ENCODE assay signal across 11 cellular contexts in the genomic region with DNA sequence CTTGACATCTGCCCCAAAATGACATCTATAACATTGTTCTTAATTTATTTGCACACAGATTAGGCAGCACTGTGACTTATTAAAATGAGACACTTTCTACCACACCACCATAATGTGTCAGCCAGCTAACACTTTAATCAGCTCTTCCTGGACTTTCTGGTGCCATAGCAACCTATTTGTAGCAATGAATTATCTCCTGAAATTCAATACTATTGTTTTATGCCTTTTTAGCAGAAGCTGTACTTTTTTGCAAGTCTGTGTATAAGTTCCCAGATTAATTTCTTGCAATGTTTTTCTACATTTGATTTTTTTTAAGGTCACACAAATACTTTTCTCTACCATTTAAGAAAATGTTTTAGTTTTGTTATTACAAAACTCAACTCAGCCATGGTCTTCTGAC.
DNase-seq lines count a peak whose midpoint lies in the region; ATAC-seq, FAIRE-seq and TF ChIP-seq lines count a peak whose summit lies in the region.
"Had no signal": no experiment of that assay in that cellular context is flagged by ENCODE, and none has a peak within 500 bp of the region (broad histone marks: within the 10 kb centered on the region; RNA-seq: fewer than 3 reads in every experiment).

No MANE protein-coding gene starts in this region.

- no peak for TF ChIP-seq CTCF in A549 (IDR thresholded peaks at IDR 0.05)

- no peaks in the 10 kb centered on the region for H3K9me3 ChIP-seq in A549

- no peak for ATAC-seq in A549
- no peak for ATAC-seq in activated CD8-positive, alpha-beta T cell treated with anti-CD3 and anti-CD28 coated beads, Interleukin-2, amount 10 ng/mL, durations not matched to agents 7 days and 5 days
- ATAC-seq in HG03159 (IDR thresholded peaks at IDR 0.05; ENCODE audit: unreplicated experiment), result no peak
- ATAC-seq: WTC11 had no signal

- peaks cover 36% of the 10 kb centered on the region for H3K4me1 Mint-ChIP-seq in activated CD8-positive, alpha-beta T cell treated with anti-CD3 and anti-CD28 coated beads, Interleukin-2, amount 10 ng/mL, durations not matched to agents 7 days and 5 days (ENCODE audit: low read depth)

- H3K27me3 Mint-ChIP-seq in activated CD8-positive, alpha-beta T cell treated with anti-CD3 and anti-CD28 coated beads, Interleukin-2, amount 10 ng/mL, durations not matched to agents 7 days and 5 days (ENCODE audit: low read depth), result no peaks in the 10 kb centered on the region

- H3K4me1 ChIP-seq in A549, result peaks cover 14% of the 10 kb centered on the region

- no peak for TF ChIP-seq POLR2A in A549 (IDR thresholded peaks at IDR 0.05; ENCODE audit: low read length)
- TF ChIP-seq POLR2A in GM12891 (IDR thresholded peaks at IDR 0.05; ENCODE audit: low read depth, low read length), result no peak

- peak overlapping the region; percentile 59 to 68 for H3K27ac ChIP-seq in A549

- FAIRE-seq in A549 (lab: Jason Lieb, UNC), result no peak
- peak; percentile 74 for FAIRE-seq in GM12891 (lab: Jason Lieb, UNC)

- TF ChIP-seq RAD21 in A549 (conservative IDR thresholded peaks at IDR 0.05 in 1 of 2, IDR thresholded peaks at IDR 0.05 in 1 of 2), result no peak

- no peak for TF ChIP-seq EP300 in A549 (IDR thresholded peaks at IDR 0.05)

- H3K4me3 ChIP-seq in A549, result no peak overlapping the region

- H3K9me3 Mint-ChIP-seq in activated CD8-positive, alpha-beta T cell treated with anti-CD3 and anti-CD28 coated beads, Interleukin-2, amount 10 ng/mL, durations not matched to agents 7 days and 5 days (ENCODE audit: insufficient read depth), result no peaks in the 10 kb centered on the region
- H3K9me3 Mint-ChIP-seq: WTC11 had no signal

- CTCF ChIA-PET in A549 (lab: Yijun Ruan, JAX), result interaction anchor here (1.8 kb wide), 1 partner anchor 22 kb away, joined by 5 read pairs; no protein-coding TSS in a partner anchor
- CTCF ChIA-PET in activated CD8-positive, alpha-beta T cell treated with anti-CD3 and anti-CD28 coated beads, Interleukin-2, amount 10 ng/mL, durations not matched to agents 7 days and 5 days (lab: Charles Lee), result interaction anchor here (0.9 to 2.4 kb wide), 5 partner anchors 25 to 420 kb away, joined by 3 to 9 read pairs (median 4); no protein-coding TSS in a partner anchor

- peak overlapping the region; percentile 85 for H3K27ac Mint-ChIP-seq in activated CD8-positive, alpha-beta T cell treated with anti-CD3 and anti-CD28 coated beads, Interleukin-2, amount 10 ng/mL, durations not matched to agents 7 days and 5 days

- DNase-seq in A549 (ENCODE audit: low read depth in 1 of 2, low spot score in 1 of 2) (no peak), GM12891 (ENCODE audit: insufficient read length, low spot score) (no peak), iris pigment epithelial cell (ENCODE audit: low read depth) (peak; percentile 49), AG08396 (ENCODE audit: low spot score) (no peak), hepatic stellate cell (ENCODE audit: low spot score) (no peak), mucosa of gallbladder (ENCODE audit: low spot score) (no peak)
- DNase-seq in activated CD8-positive, alpha-beta T cell treated with anti-CD3 and anti-CD28 coated beads, Interleukin-2, amount 10 ng/mL, durations not matched to agents 7 days and 5 days, result no peak
- DNase-seq: amniotic stem cell, posterior cingulate gyrus had no signal

- peaks cover 71% of the 10 kb centered on the region for H3K36me3 Mint-ChIP-seq in activated CD8-positive, alpha-beta T cell treated with anti-CD3 and anti-CD28 coated beads, Interleukin-2, amount 10 ng/mL, durations not matched to agents 7 days and 5 days (ENCODE audit: low read depth)

- POLR2A ChIA-PET in A549 (lab: Yijun Ruan, JAX), result no interaction called here
- POLR2A ChIA-PET in activated CD8-positive, alpha-beta T cell treated with anti-CD3 and anti-CD28 coated beads, Interleukin-2, amount 10 ng/mL, durations not matched to agents 7 days and 5 days (lab: Charles Lee), result no interaction called here

- no peak overlapping the region for H3K4me3 Mint-ChIP-seq in activated CD8-positive, alpha-beta T cell treated with anti-CD3 and anti-CD28 coated beads, Interleukin-2, amount 10 ng/mL, durations not matched to agents 7 days and 5 days
- H3K4me3 Mint-ChIP-seq: WTC11 had no signal

- no peak overlapping the region; the same call in 2 of the 3 replicates for H3K4me2 ChIP-seq in A549

TF ChIP-seq in A549, 52 proteins besides CTCF, POLR2A, EP300 and RAD21:
- no peak for TF ChIP-seq RARB (CRISPR knock-in tag; IDR thresholded peaks at IDR 0.05)
- no peak for TF ChIP-seq CEBPB (IDR thresholded peaks at IDR 0.05)
- TF ChIP-seq, protein P1, sequence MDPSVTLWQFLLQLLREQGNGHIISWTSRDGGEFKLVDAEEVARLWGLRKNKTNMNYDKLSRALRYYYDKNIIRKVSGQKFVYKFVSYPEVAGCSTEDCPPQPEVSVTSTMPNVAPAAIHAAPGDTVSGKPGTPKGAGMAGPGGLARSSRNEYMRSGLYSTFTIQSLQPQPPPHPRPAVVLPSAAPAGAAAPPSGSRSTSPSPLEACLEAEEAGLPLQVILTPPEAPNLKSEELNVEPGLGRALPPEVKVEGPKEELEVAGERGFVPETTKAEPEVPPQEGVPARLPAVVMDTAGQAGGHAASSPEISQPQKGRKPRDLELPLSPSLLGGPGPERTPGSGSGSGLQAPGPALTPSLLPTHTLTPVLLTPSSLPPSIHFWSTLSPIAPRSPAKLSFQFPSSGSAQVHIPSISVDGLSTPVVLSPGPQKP (IDR thresholded peaks at IDR 0.05; ENCODE audit: low read depth, low read length), result no peak
- TF ChIP-seq HES2 (IDR thresholded peaks at IDR 0.05), result no peak
- no peak for TF ChIP-seq JUNB (IDR thresholded peaks at IDR 0.05)
- no peak for TF ChIP-seq NR3C1 (IDR thresholded peaks at IDR 0.05)
- TF ChIP-seq CHD4 (IDR thresholded peaks at IDR 0.05; ENCODE audit: borderline replicate concordance), result no peak
- no peak for TF ChIP-seq E2F6 (IDR thresholded peaks at IDR 0.05; ENCODE audit: borderline replicate concordance, low read depth)
- no peak for TF ChIP-seq RCOR1 (IDR thresholded peaks at IDR 0.05; ENCODE audit: low read depth, low read length)
- TF ChIP-seq HOXB5 (CRISPR knock-in tag; IDR thresholded peaks at IDR 0.05), result no peak
- TF ChIP-seq SMC3 (IDR thresholded peaks at IDR 0.05), result no peak
- no peak for TF ChIP-seq ESRRA (IDR thresholded peaks at IDR 0.05; ENCODE audit: borderline replicate concordance, low read length)
- no peak for TF ChIP-seq HOXA7 (CRISPR knock-in tag; IDR thresholded peaks at IDR 0.05)
- no peak for TF ChIP-seq EHMT2 (IDR thresholded peaks at IDR 0.05; ENCODE audit: low read depth)
- no peak for TF ChIP-seq FOSB (CRISPR knock-in tag; IDR thresholded peaks at IDR 0.05)
- TF ChIP-seq BHLHE40 (IDR thresholded peaks at IDR 0.05; ENCODE audit: low read depth, low read length), result no peak
- no peak for TF ChIP-seq GATA3 (IDR thresholded peaks at IDR 0.05; ENCODE audit: borderline replicate concordance)

TF ChIP-seq in GM12891, 5 proteins besides CTCF, POLR2A, EP300 and RAD21:
- no peak for TF ChIP-seq SPI1 (IDR thresholded peaks at IDR 0.05; ENCODE audit: low read depth, low read length)
- TF ChIP-seq TAF1 (IDR thresholded peaks at IDR 0.05; ENCODE audit: low read depth, low read length), result no peak
- TF ChIP-seq POLR2AphosphoS5 (IDR thresholded peaks at IDR 0.05; ENCODE audit: low read depth, low read length), result no peak
- TF ChIP-seq PAX5 (IDR thresholded peaks at IDR 0.05; ENCODE audit: insufficient read depth, low read length, severe bottlenecking), result no peak
- TF ChIP-seq POU2F2 (IDR thresholded peaks at IDR 0.05; ENCODE audit: low read depth, low read length), result no peak
